10 cellular contexts compared by ENCODE assay signal in genomic region chr10:69757553-69758309, GRCh38. TPM values are rescaled to one million over a fixed set of nuclear protein-coding genes. Genes with fewer than 3 reads are reported as not detected.
DNase-seq lines count a peak whose midpoint lies in the region; ATAC-seq and TF ChIP-seq lines count a peak whose summit lies in the region.
"Had no signal": no experiment of that assay in that cellular context is flagged by ENCODE, and none has a peak within 500 bp of the region (broad histone marks: within the 10 kb centered on the region; RNA-seq: fewer than 3 reads in every experiment).

No MANE protein-coding gene starts in this region.

- ATAC-seq in GM18519 (IDR thresholded peaks at IDR 0.05; ENCODE audit: low FRiP score, unreplicated experiment) (no peak), HG03378 (IDR thresholded peaks at IDR 0.05; ENCODE audit: unreplicated experiment) (no peak), HG02571 (IDR thresholded peaks at IDR 0.05; ENCODE audit: unreplicated experiment) (no peak)

- DNase-seq in GM03348 (ENCODE audit: low spot score) (peak; percentile 65), fibroblast of the aortic adventitia (ENCODE audit: low read depth) (peak; percentile 43), renal cortical epithelial cell (ENCODE audit: low read depth) (peak; percentile 63)
- no peak for DNase-seq in activated naive CD4-positive, alpha-beta T cell treated with Interleukin-2 at 50 U/mL for 16 hours
- DNase-seq: activated effector memory CD4-positive, alpha-beta T cell treated with anti-CD3 and anti-CD28 coated beads, Interleukin-2, amount 50 U/mL, for 16 hours had no signal

- no peak overlapping the region for H3K4me3 ChIP-seq in fibroblast of the aortic adventitia (ENCODE audit: low read depth, low read length)
- H3K4me3 ChIP-seq: skin epidermis had no signal

- TF ChIP-seq CTCF in fibroblast of the aortic adventitia (IDR thresholded peaks at IDR 0.05; ENCODE audit: insufficient read depth, low read length), result no peak

TF ChIP-seq in PFSK-1, 5 proteins besides CTCF, POLR2A, EP300 and RAD21:
- TF ChIP-seq FOXP2 (optimal IDR thresholded peaks at IDR 0.05; ENCODE audit: borderline replicate concordance, extremely low read depth, extremely low read length, insufficient read depth) (peak; percentile 53), SIN3A (IDR thresholded peaks at IDR 0.05; ENCODE audit: borderline replicate concordance, insufficient read depth, low read length) (0 out of 2 replicates have a peak, but pooled peaks have one; percentile 35), REST (IDR thresholded peaks at IDR 0.05; ENCODE audit: insufficient read depth in 1 of 2, low read depth in 2 of 2, low read length in 2 of 2) (no peak; a peak in 1 of 4 replicates), TAF1 (IDR thresholded peaks at IDR 0.05; ENCODE audit: borderline replicate concordance, insufficient read depth, low read length) (peak; percentile 68; the same call in 1 of the 2 replicates), POLR2AphosphoS5 (IDR thresholded peaks at IDR 0.05; ENCODE audit: low read depth, low read length) (peak; percentile 44)

RNA-seq across cellular contexts. Expression of gene COL13A1, which starts 44.0 kb away (rescaled TPM):
- polyA plus RNA-seq in PFSK-1 (2012; ENCODE audit: insufficient read length, low read depth), result 4.2 TPM
- total RNA-seq in fibroblast of the aortic adventitia (ENCODE audit: low replicate concordance), result 6.0 and 10.7 TPM in 2 replicates
- 0.35 and 0.87 TPM in 2 replicates for total RNA-seq in renal cortical epithelial cell
